10 cellular contexts compared by ENCODE assay signal in genomic region chr9:125343518-125344284, GRCh38.
DNase-seq lines count a peak whose midpoint lies in the region; ATAC-seq and TF ChIP-seq lines count a peak whose summit lies in the region.
"Had no signal": no experiment of that assay in that cellular context is flagged by ENCODE, and none has a peak within 500 bp of the region (broad histone marks: within the 10 kb centered on the region; RNA-seq: fewer than 3 reads in every experiment).

No MANE protein-coding gene starts in this region.

- no peaks in the 10 kb centered on the region for H3K79me2 ChIP-seq in neural progenitor cell (ENCODE audit: low read depth)

- DNase-seq in G401 (ENCODE audit: low spot score) (peak; percentile 39), NCI-H446 treated with DMSO at 0.1 percent for 48 hours (lab: John Stamatoyannopoulos, UW) (peak; percentile 20), neural progenitor cell (ENCODE audit: low spot score) (peak; percentile 89), sigmoid colon (no peak), GM03348 (ENCODE audit: low spot score) (no peak), mucosa of descending colon (no peak)
- DNase-seq: glutamatergic neuron; stimulated activated CD4-positive, alpha-beta T cell treated with anti-CD3 and anti-CD28 coated beads, Interleukin-2, amount 100 ng/mL, for 24 hours had no signal

- H3K4me3 Mint-ChIP-seq in neural progenitor cell: no peak overlapping the region

- intact Hi-C loops in sigmoid colon (cut with DNase I) (no loop called here), mucosa of descending colon (cut with DNase I, micrococcal nuclease) (no loop called here)

- TF ChIP-seq EP300 in sigmoid colon (IDR thresholded peaks at IDR 0.05): no peak

- no peak overlapping the region for H3K9ac ChIP-seq in neural progenitor cell

- H3K27me3 ChIP-seq in neural progenitor cell (no peaks in the 10 kb centered on the region), sigmoid colon (no peaks in the 10 kb centered on the region)

- 85 to 86% methylated on average over 3 of the region's 3 CpGs for WGBS in sigmoid colon, 2 donors

- H3F3A ChIP-seq in neural progenitor cell (ENCODE audit: low read depth): peaks cover 31% of the 10 kb centered on the region

- H4K20me1 ChIP-seq in neural progenitor cell (ENCODE audit: low read depth): no peaks in the 10 kb centered on the region

- ATAC-seq in esophagus mucosa (peak; percentile 94), HG03442 (IDR thresholded peaks at IDR 0.05; ENCODE audit: unreplicated experiment) (no peak), mucosa of descending colon (no peak)

- no peak for TF ChIP-seq CTCF in neural progenitor cell (IDR thresholded peaks at IDR 0.05)
- TF ChIP-seq CTCF in sigmoid colon (IDR thresholded peaks at IDR 0.05): no peak
- no peak for TF ChIP-seq CTCF in mucosa of descending colon (IDR thresholded peaks at IDR 0.05)

- in situ Hi-C loops in G401 (cut with HindIII; ENCODE audit: low sequenced_read_pairs): no loop called here

- no peak overlapping the region for H3K4me3 ChIP-seq in neural progenitor cell
- H3K4me3 ChIP-seq in sigmoid colon: no peak overlapping the region
- no peak overlapping the region for H3K4me3 ChIP-seq in mucosa of descending colon

- peaks cover 29% of the 10 kb centered on the region for H3K4me1 ChIP-seq in neural progenitor cell
- peaks cover 0 to 7% (median 0%) of the 10 kb centered on the region in 4 donors for H3K4me1 ChIP-seq in sigmoid colon
- no peaks in the 10 kb centered on the region for H3K4me1 ChIP-seq in mucosa of descending colon (ENCODE audit: low read depth)

- H3K36me3 Mint-ChIP-seq in neural progenitor cell: peaks cover 30% of the 10 kb centered on the region

- peaks cover 39% of the 10 kb centered on the region for H3K4me1 Mint-ChIP-seq in neural progenitor cell

- no peaks in the 10 kb centered on the region for H3K9me3 Mint-ChIP-seq in neural progenitor cell

- no peak overlapping the region for H3K27ac Mint-ChIP-seq in neural progenitor cell

- H3K36me3 ChIP-seq in neural progenitor cell (no peaks in the 10 kb centered on the region), sigmoid colon (peaks cover 7 to 95% (median 20%) of the 10 kb centered on the region in 4 donors), mucosa of descending colon (ENCODE audit: low read depth) (no peaks in the 10 kb centered on the region)

- no peak overlapping the region for H2AFZ ChIP-seq in neural progenitor cell (replicated peaks)

- no peaks in the 10 kb centered on the region for H3K9me3 ChIP-seq in neural progenitor cell (ENCODE audit: low read depth)
- H3K9me3 ChIP-seq in sigmoid colon: no peaks in the 10 kb centered on the region
- H3K9me3 ChIP-seq in mucosa of descending colon: no peaks in the 10 kb centered on the region

- H3K27ac ChIP-seq in neural progenitor cell (peak overlapping the region; percentile 3), sigmoid colon (no peak overlapping the region)

- H3K4me2 ChIP-seq in neural progenitor cell: peak overlapping the region; percentile 55

- H3K27me3 Mint-ChIP-seq in neural progenitor cell (ENCODE audit: insufficient read depth, low read depth): peaks cover 2% of the 10 kb centered on the region

- no peak for TF ChIP-seq POLR2A in sigmoid colon (IDR thresholded peaks at IDR 0.05)

Comparison
In these comparisons a context has a peak if more than half of its experiments do, and no peak if none do; other contexts are left out.
1. DNase-seq: peak in G401 (single experiment), NCI-H446 treated with DMSO at 0.1 percent for 48 hours (single experiment) and neural progenitor cell (single experiment); none in sigmoid colon (single experiment), GM03348 (single experiment) and mucosa of descending colon (0 of 3).